26 cellular contexts compared by ENCODE assay signal in genomic region chr12:636632-637031, GRCh38. TPM values are rescaled to one million over a fixed set of nuclear protein-coding genes. Genes with fewer than 3 reads are reported as not detected.
DNase-seq lines count a peak whose midpoint lies in the region; ATAC-seq, FAIRE-seq and TF ChIP-seq lines count a peak whose summit lies in the region.
"Had no signal": no experiment of that assay in that cellular context is flagged by ENCODE, and none has a peak within 500 bp of the region (broad histone marks: within the 10 kb centered on the region; RNA-seq: fewer than 3 reads in every experiment).

No MANE protein-coding gene starts in this region.

- TF ChIP-seq RAD21 in A549 (conservative IDR thresholded peaks at IDR 0.05 in 1 of 2, IDR thresholded peaks at IDR 0.05 in 1 of 2): no peak

- H3K4me3 Mint-ChIP-seq in progenitor cell of endocrine pancreas (ENCODE audit: low read depth) (no peak overlapping the region), endothelial cell (ENCODE audit: unreplicated experiment) (no peak overlapping the region)
- no peak overlapping the region for H3K4me3 Mint-ChIP-seq in stimulated activated effector memory CD8-positive, alpha-beta T cell treated with anti-CD3 and anti-CD28 coated beads, Interleukin-12 subunit alpha, Interleukin-12 subunit beta, amount 100 ng/mL, for 72 hours
- H3K4me3 Mint-ChIP-seq: activated CD4-positive, alpha-beta T cell treated with anti-CD3 and anti-CD28 coated beads, Interleukin-2, amount 10 ng/mL, durations not matched to agents 24 days and 14 days; effector memory CD8-positive, alpha-beta T cell; stimulated activated naive CD8-positive, alpha-beta T cell treated with anti-CD3 and anti-CD28 coated beads, Interleukin-15, amount 100 ng/mL, for 72 hours had no signal

- H3K36me3 ChIP-seq in ovary: no peaks in the 10 kb centered on the region
- H3K36me3 ChIP-seq: brain microvascular endothelial cell, SJSA1, tibial nerve had no signal

- TF ChIP-seq CTCF in A549 (IDR thresholded peaks at IDR 0.05) (no peak), GM12865 (IDR thresholded peaks at IDR 0.05; ENCODE audit: insufficient read depth, low read depth, low read length, missing control alignments) (no peak), progenitor cell of endocrine pancreas (IDR thresholded peaks at IDR 0.05; ENCODE audit: unreplicated experiment) (no peak), endothelial cell (IDR thresholded peaks at IDR 0.05; ENCODE audit: unreplicated experiment) (no peak), ovary (IDR thresholded peaks at IDR 0.05) (no peak)

- TF ChIP-seq EP300 in A549 (IDR thresholded peaks at IDR 0.05) (no peak), ovary (IDR thresholded peaks at IDR 0.05) (no peak)

- no peak overlapping the region for H3K4me3 ChIP-seq in A549
- no peak overlapping the region for H3K4me3 ChIP-seq in GM12865 (ENCODE audit: low read depth, low read length)
- H3K4me3 ChIP-seq in ovary: no peak overlapping the region
- H3K4me3 ChIP-seq: lung, SJSA1, smooth muscle cell, tibial nerve had no signal

- FAIRE-seq in A549 (lab: Jason Lieb, UNC): peak; percentile 28
- FAIRE-seq: keratinocyte had no signal

- H3K9me3 Mint-ChIP-seq in progenitor cell of endocrine pancreas (ENCODE audit: low read depth) (no peaks in the 10 kb centered on the region), endothelial cell (ENCODE audit: unreplicated experiment) (no peaks in the 10 kb centered on the region)
- H3K9me3 Mint-ChIP-seq in stimulated activated effector memory CD8-positive, alpha-beta T cell treated with anti-CD3 and anti-CD28 coated beads, Interleukin-12 subunit alpha, Interleukin-12 subunit beta, amount 100 ng/mL, for 72 hours: no peaks in the 10 kb centered on the region
- H3K9me3 Mint-ChIP-seq: activated CD4-positive, alpha-beta T cell treated with anti-CD3 and anti-CD28 coated beads, Interleukin-2, amount 10 ng/mL, durations not matched to agents 24 days and 14 days; effector memory CD8-positive, alpha-beta T cell; stimulated activated naive CD8-positive, alpha-beta T cell treated with anti-CD3 and anti-CD28 coated beads, Interleukin-15, amount 100 ng/mL, for 72 hours had no signal

- DNase-seq in A549 (ENCODE audit: low read depth in 1 of 2, low spot score in 1 of 2): no peak
- DNase-seq in GM12865 (ENCODE audit: low read depth): peak; percentile 54
- peak; percentile 33 for DNase-seq in astrocyte of the hippocampus (ENCODE audit: low read depth, low spot score)
- no peak for DNase-seq in progenitor cell of endocrine pancreas (ENCODE audit: low spot score, unreplicated experiment)
- DNase-seq in endothelial cell (ENCODE audit: low spot score): no peak
- no peak for DNase-seq in stimulated activated effector memory CD8-positive, alpha-beta T cell treated with anti-CD3 and anti-CD28 coated beads, Interleukin-12 subunit alpha, Interleukin-12 subunit beta, amount 100 ng/mL, for 72 hours (ENCODE audit: low spot score in 2 of 2)
- no peak for DNase-seq in AG20443 (ENCODE audit: low spot score)
- DNase-seq in ovary: no peak
- DNase-seq: ACHN; activated CD4-positive, alpha-beta T cell treated with anti-CD3 and anti-CD28 coated beads, Interleukin-2, amount 10 ng/mL, durations not matched to agents 24 days and 14 days; activated CD8-positive, alpha-beta memory T cell treated with anti-CD3 and anti-CD28 coated beads, Interleukin-2, amount 50 U/mL, for 4 hours; activated effector memory CD4-positive, alpha-beta T cell treated with Interleukin-2 at 50 U/mL for 16 hours; brain microvascular endothelial cell; DMS 273 treated with DMSO at 0.1 percent for 48 hours; effector memory CD8-positive, alpha-beta T cell; HCEC 1CT; Kasumi-1; NCI-H1105; NCI-H2029; stimulated activated CD4-positive, alpha-beta T cell treated with anti-CD3 and anti-CD28 coated beads, Interleukin-4, amount 100 ng/mL, for 24 hours; stimulated activated naive CD8-positive, alpha-beta T cell treated with anti-CD3 and anti-CD28 coated beads, Interleukin-15, amount 100 ng/mL, for 72 hours had no signal

- H3K4me1 ChIP-seq in A549 (peaks cover 33% of the 10 kb centered on the region), ovary (ENCODE audit: insufficient read depth) (no peaks in the 10 kb centered on the region)

- H3K4me1 Mint-ChIP-seq in progenitor cell of endocrine pancreas (ENCODE audit: low read depth) (peaks cover 22% of the 10 kb centered on the region), endothelial cell (ENCODE audit: unreplicated experiment) (peaks cover 50% of the 10 kb centered on the region)
- H3K4me1 Mint-ChIP-seq in stimulated activated effector memory CD8-positive, alpha-beta T cell treated with anti-CD3 and anti-CD28 coated beads, Interleukin-12 subunit alpha, Interleukin-12 subunit beta, amount 100 ng/mL, for 72 hours: peaks cover 43% of the 10 kb centered on the region

- no peak for ATAC-seq in A549
- ATAC-seq in stimulated activated effector memory CD8-positive, alpha-beta T cell treated with anti-CD3 and anti-CD28 coated beads, Interleukin-12 subunit alpha, Interleukin-12 subunit beta, amount 100 ng/mL, for 72 hours: no peak
- ATAC-seq: effector memory CD8-positive, alpha-beta T cell; stimulated activated naive CD8-positive, alpha-beta T cell treated with anti-CD3 and anti-CD28 coated beads, Interleukin-15, amount 100 ng/mL, for 72 hours had no signal

- intact Hi-C loops in ovary (cut with DNase I): no loop called here

- H3K4me2 ChIP-seq in A549: no peak overlapping the region
- H3K4me2 ChIP-seq: smooth muscle cell had no signal

- POLR2A ChIA-PET in A549 (lab: Yijun Ruan, JAX): no interaction called here

- no peaks in the 10 kb centered on the region for H3K36me3 Mint-ChIP-seq in progenitor cell of endocrine pancreas (ENCODE audit: insufficient read depth)
- peaks cover 3% of the 10 kb centered on the region for H3K36me3 Mint-ChIP-seq in endothelial cell (ENCODE audit: low read depth, unreplicated experiment)
- peaks cover under 1% of the 10 kb centered on the region for H3K36me3 Mint-ChIP-seq in stimulated activated effector memory CD8-positive, alpha-beta T cell treated with anti-CD3 and anti-CD28 coated beads, Interleukin-12 subunit alpha, Interleukin-12 subunit beta, amount 100 ng/mL, for 72 hours

- H3K27ac ChIP-seq in A549 (peak overlapping the region; percentile 23 to 61; a peak in 3 of 6 replicates), ovary (no peak overlapping the region)
- H3K27ac ChIP-seq: brain microvascular endothelial cell, SJSA1, tibial nerve had no signal

- H3K9me3 ChIP-seq in A549 (0 out of 3 replicates have a peak, but pooled peaks cover 2% of the 10 kb centered on the region), ovary (no peaks in the 10 kb centered on the region)
- H3K9me3 ChIP-seq: SJSA1, tibial nerve had no signal

- H3K27me3 Mint-ChIP-seq in progenitor cell of endocrine pancreas: no peaks in the 10 kb centered on the region
- H3K27me3 Mint-ChIP-seq in endothelial cell (ENCODE audit: unreplicated experiment): no peaks in the 10 kb centered on the region
- H3K27me3 Mint-ChIP-seq: activated CD4-positive, alpha-beta T cell treated with anti-CD3 and anti-CD28 coated beads, Interleukin-2, amount 10 ng/mL, durations not matched to agents 24 days and 14 days; effector memory CD8-positive, alpha-beta T cell; stimulated activated naive CD8-positive, alpha-beta T cell treated with anti-CD3 and anti-CD28 coated beads, Interleukin-15, amount 100 ng/mL, for 72 hours had no signal

- H3K27ac Mint-ChIP-seq in progenitor cell of endocrine pancreas (peak overlapping the region; percentile 2), endothelial cell (ENCODE audit: unreplicated experiment) (no peak overlapping the region)
- H3K27ac Mint-ChIP-seq in stimulated activated effector memory CD8-positive, alpha-beta T cell treated with anti-CD3 and anti-CD28 coated beads, Interleukin-12 subunit alpha, Interleukin-12 subunit beta, amount 100 ng/mL, for 72 hours: no peak overlapping the region
- H3K27ac Mint-ChIP-seq: activated CD4-positive, alpha-beta T cell treated with anti-CD3 and anti-CD28 coated beads, Interleukin-2, amount 10 ng/mL, durations not matched to agents 24 days and 14 days; effector memory CD8-positive, alpha-beta T cell had no signal

- no peaks in the 10 kb centered on the region for H3K27me3 ChIP-seq in ovary
- H3K27me3 ChIP-seq: brain microvascular endothelial cell, SJSA1, tibial nerve had no signal

- TF ChIP-seq POLR2A in A549 (IDR thresholded peaks at IDR 0.05; ENCODE audit: low read length): no peak
- TF ChIP-seq POLR2A in ovary (IDR thresholded peaks at IDR 0.05): no peak

- WGBS in A549 (ENCODE audit: missing lambda C conversion rate): 91% methylated on average over 4 of the region's 4 CpGs
- 86 to 95% (median 92%) methylated on average over 4 of the region's 4 CpGs for WGBS in ovary, 3 donors

- CTCF ChIA-PET in A549 (lab: Yijun Ruan, JAX): interaction anchor here (0.6 to 1.5 kb wide), 3 partner anchors 61 to 607 kb away, joined by 3 to 4 read pairs (median 3); no protein-coding TSS in a partner anchor

TF ChIP-seq in A549, 52 proteins besides CTCF, POLR2A, EP300 and RAD21:
- no peak for TF ChIP-seq JUNB (IDR thresholded peaks at IDR 0.05)
- no peak for TF ChIP-seq TP53 (CRISPR knock-in tag; IDR thresholded peaks at IDR 0.05)
- no peak for TF ChIP-seq HEYL (CRISPR knock-in tag; IDR thresholded peaks at IDR 0.05)
- TF ChIP-seq POLR2AphosphoS2 (conservative IDR thresholded peaks at IDR 0.05; ENCODE audit: low read length): no peak
- no peak for TF ChIP-seq CBX2 (IDR thresholded peaks at IDR 0.05; ENCODE audit: borderline replicate concordance, low read depth)
- TF ChIP-seq KDM5A (IDR thresholded peaks at IDR 0.05): no peak
- TF ChIP-seq HES2 (IDR thresholded peaks at IDR 0.05): no peak
- no peak for TF ChIP-seq JUN (IDR thresholded peaks at IDR 0.05)

RNA-seq across cellular contexts. Expression of gene NINJ2, which starts 26.6 kb away (rescaled TPM):
- polyA plus RNA-seq in A549 (2011; rRNA removed) (1.2 and 1.7 TPM in 2 replicates), A549 (2017; fragmentation: RNase III; extraction: RNeasy Plus Mini Kit Qiagen cat#74134 plus additional on column Dnase treatment) (0.67 to 0.76 TPM (median 0.70 TPM) in 3 replicates), ovary (1 to 10 TPM in 1 of 2 donors, under 1 TPM in 1; 0.82 to 2.2 TPM)
- polyA plus RNA-seq in A549 (2012; cell fraction: cytosol; rRNA removed): 1.2 and 1.5 TPM in 2 replicates
- polyA plus RNA-seq in A549 (2012; cell fraction: nucleus; rRNA removed): 0.82 and 0.83 TPM in 2 replicates
- polyA minus RNA-seq in A549 (2011; rRNA and poly(A)+ RNA removed): 1.6 and 2.7 TPM in 2 replicates
- total RNA-seq in progenitor cell of endocrine pancreas (3.0 and 4.0 TPM in 2 replicates), endothelial cell (ENCODE audit: unreplicated experiment) (2.3 TPM), ovary (1 to 10 TPM in 3 of 7 donors, under 1 TPM in 2, not detected in 2; 0.48 to 3.4 (median 1.4) TPM)
- total RNA-seq: SJSA1 had no signal

Comparison
In these comparisons a context has a peak if more than half of its experiments do, and no peak if none do; other contexts are left out.
1. DNase-seq: peak in GM12865 (single experiment) and astrocyte of the hippocampus (single experiment); none in A549 (0 of 2), progenitor cell of endocrine pancreas (single experiment), endothelial cell (single experiment), stimulated activated effector memory CD8-positive, alpha-beta T cell treated with anti-CD3 and anti-CD28 coated beads, Interleukin-12 subunit alpha, Interleukin-12 subunit beta, amount 100 ng/mL, for 72 hours (0 of 2), AG20443 (single experiment) and ovary (0 of 5).
2. H3K27ac ChIP-seq: peak in A549 (2 of 2); none in ovary (0 of 2).